Comparison of ENCODE assay signal across 19 cellular contexts in genomic region chr14:20302042-20302761, GRCh38. TPM values are rescaled to one million over a fixed set of nuclear protein-coding genes. Genes with fewer than 3 reads are reported as not detected.
DNase-seq lines count a peak whose midpoint lies in the region; ATAC-seq, FAIRE-seq and TF ChIP-seq lines count a peak whose summit lies in the region.
"Had no signal": no experiment of that assay in that cellular context is flagged by ENCODE, and none has a peak within 500 bp of the region (broad histone marks: within the 10 kb centered on the region; RNA-seq: fewer than 3 reads in every experiment).

No MANE protein-coding gene starts in this region.

- peaks cover 23% of the 10 kb centered on the region for H3K79me2 ChIP-seq in astrocyte (ENCODE audit: insufficient read depth, low read length)

- no peak for TF ChIP-seq EP300 in suprapubic skin (IDR thresholded peaks at IDR 0.05)

- no peak overlapping the region for H3K27ac ChIP-seq in astrocyte (ENCODE audit: low read depth, low read length)
- H3K27ac ChIP-seq in suprapubic skin, result no peak overlapping the region
- H3K27ac ChIP-seq: BLaER1, cardiac muscle cell, KMS-11, parathyroid adenoma, RWPE1 had no signal

- no peak overlapping the region for H2AFZ ChIP-seq in astrocyte (ENCODE audit: low read depth, low read length)
- H2AFZ ChIP-seq: parathyroid adenoma had no signal

- TF ChIP-seq CTCF in astrocyte (IDR thresholded peaks at IDR 0.05; ENCODE audit: insufficient read depth, low read depth, low read length) (no peak), type B pancreatic cell (conservative IDR thresholded peaks at IDR 0.05) (no peak), suprapubic skin (IDR thresholded peaks at IDR 0.05) (no peak)

- H3K27ac Mint-ChIP-seq in astrocyte (ENCODE audit: unreplicated experiment) (peak overlapping the region; percentile 6), type B pancreatic cell (no peak overlapping the region)
- H3K27ac Mint-ChIP-seq: activated CD4-positive, alpha-beta memory T cell treated with anti-CD3 and anti-CD28 coated beads, Interleukin-2, amount 10 ng/mL, durations not matched to agents 7 days and 5 days had no signal

- no peak for ATAC-seq in GM18868 (IDR thresholded peaks at IDR 0.05; ENCODE audit: unreplicated experiment)
- ATAC-seq: mucosa of descending colon had no signal

- no peak for FAIRE-seq in astrocyte (lab: Jason Lieb, UNC)
- FAIRE-seq: GM19239 had no signal

- TF ChIP-seq POLR2A in suprapubic skin (IDR thresholded peaks at IDR 0.05), result no peak

- H3K4me3 ChIP-seq in astrocyte (ENCODE audit: insufficient read depth, low read depth, low read length), result no peak overlapping the region
- no peak overlapping the region for H3K4me3 ChIP-seq in suprapubic skin
- H3K4me3 ChIP-seq: BLaER1, cardiac muscle cell, mucosa of descending colon had no signal

- peaks cover 8% of the 10 kb centered on the region for H3K36me3 Mint-ChIP-seq in astrocyte (ENCODE audit: low read depth, unreplicated experiment)
- peaks cover 15% of the 10 kb centered on the region for H3K36me3 Mint-ChIP-seq in type B pancreatic cell

- peaks cover 13% of the 10 kb centered on the region for H3K4me1 Mint-ChIP-seq in astrocyte (ENCODE audit: low read depth, unreplicated experiment)
- peaks cover 14% of the 10 kb centered on the region for H3K4me1 Mint-ChIP-seq in type B pancreatic cell (ENCODE audit: unreplicated experiment)

- H3K9me3 Mint-ChIP-seq in astrocyte (ENCODE audit: unreplicated experiment) (no peaks in the 10 kb centered on the region), type B pancreatic cell (no peaks in the 10 kb centered on the region)
- H3K9me3 Mint-ChIP-seq: activated CD4-positive, alpha-beta memory T cell treated with anti-CD3 and anti-CD28 coated beads, Interleukin-2, amount 10 ng/mL, durations not matched to agents 7 days and 5 days had no signal

- no peaks in the 10 kb centered on the region for H3K27me3 ChIP-seq in astrocyte (ENCODE audit: insufficient read depth, low read length)
- H3K27me3 ChIP-seq in suprapubic skin, result no peaks in the 10 kb centered on the region
- H3K27me3 ChIP-seq: BLaER1, cardiac muscle cell had no signal

- H3K27me3 Mint-ChIP-seq in astrocyte (ENCODE audit: low read depth, unreplicated experiment), result no peaks in the 10 kb centered on the region
- no peaks in the 10 kb centered on the region for H3K27me3 Mint-ChIP-seq in type B pancreatic cell
- H3K27me3 Mint-ChIP-seq: activated CD4-positive, alpha-beta memory T cell treated with anti-CD3 and anti-CD28 coated beads, Interleukin-2, amount 10 ng/mL, durations not matched to agents 7 days and 5 days had no signal

- DNase-seq in EH (ENCODE audit: low read depth) (peak; percentile 58), M059J (ENCODE audit: low read depth) (peak; percentile 27), astrocyte (ENCODE audit: low read depth) (peak; percentile 39), kidney tubule cell (ENCODE audit: low spot score) (peak; percentile 41), type B pancreatic cell (ENCODE audit: extremely low spot score, unreplicated experiment) (no peak), suprapubic skin (ENCODE audit: low spot score in 2 of 2) (no peak)
- DNase-seq in effector CD8-positive, alpha-beta T cell (lab: John Stamatoyannopoulos, UW), result no peak
- DNase-seq: activated CD4-positive, alpha-beta memory T cell treated with anti-CD3 and anti-CD28 coated beads, Interleukin-2, amount 10 ng/mL, durations not matched to agents 7 days and 5 days; DMS79 treated with DMSO at 0.1 percent for 48 hours; mucosa of descending colon; NCI-H187; NCI-H69 had no signal

- H3K9me3 ChIP-seq in astrocyte (ENCODE audit: insufficient read depth, low read depth, low read length), result no peaks in the 10 kb centered on the region
- H3K9me3 ChIP-seq in suprapubic skin, result no peaks in the 10 kb centered on the region
- H3K9me3 ChIP-seq: BLaER1, mucosa of descending colon had no signal

- H3K4me3 Mint-ChIP-seq in astrocyte (ENCODE audit: unreplicated experiment), result no peak overlapping the region
- no peak overlapping the region for H3K4me3 Mint-ChIP-seq in type B pancreatic cell
- H3K4me3 Mint-ChIP-seq: activated CD4-positive, alpha-beta memory T cell treated with anti-CD3 and anti-CD28 coated beads, Interleukin-2, amount 10 ng/mL, durations not matched to agents 7 days and 5 days had no signal

- H3K4me2 ChIP-seq in astrocyte (ENCODE audit: low read length), result peak overlapping the region; percentile 39
- H3K4me2 ChIP-seq: BLaER1, KMS-11 had no signal

- no peaks in the 10 kb centered on the region for H4K20me1 ChIP-seq in astrocyte (ENCODE audit: insufficient read depth, low read length)

- 81% methylated on average over 1 of the region's 1 CpG for WGBS in suprapubic skin

- H3K4me1 ChIP-seq in astrocyte (ENCODE audit: insufficient read depth, low read length) (peaks cover 5% of the 10 kb centered on the region), suprapubic skin (peaks cover 19% of the 10 kb centered on the region)

- peaks cover 27% of the 10 kb centered on the region for H3K36me3 ChIP-seq in astrocyte (ENCODE audit: insufficient read depth, low read length)
- peaks cover 46% of the 10 kb centered on the region for H3K36me3 ChIP-seq in suprapubic skin

- no peak overlapping the region for H3K9ac ChIP-seq in astrocyte (ENCODE audit: low read length)
- H3K9ac ChIP-seq: BLaER1, KMS-11, parathyroid adenoma had no signal

RNA-seq across cellular contexts. Expression of gene TTC5, which starts 3.5 kb away (rescaled TPM):
- 4.0 and 9.5 TPM in 2 replicates for total RNA-seq in M059J (2014; rRNA removed; shearing (Covaris generic))
- total RNA-seq in astrocyte, result 25.4 and 26.1 TPM in 2 replicates
- total RNA-seq in type B pancreatic cell (ENCODE audit: low replicate concordance), result 21.0 and 26.3 TPM in 2 replicates
- total RNA-seq in suprapubic skin, result 10 to 100 TPM; 13.3 to 23.3 (median 14.6) TPM

RNA-seq across cellular contexts. Expression of gene CCNB1IP1, which starts 30.9 kb away (rescaled TPM):
- 54.8 and 57.0 TPM in 2 replicates for total RNA-seq in M059J (2014; rRNA removed; shearing (Covaris generic))
- total RNA-seq in astrocyte (78.5 and 89.1 TPM in 2 replicates), type B pancreatic cell (ENCODE audit: low replicate concordance) (76.5 and 95.9 TPM in 2 replicates), suprapubic skin (10 to 100 TPM; 42.5 to 50.3 (median 47.6) TPM)

RNA-seq across cellular contexts. Expression of gene PARP2, which starts 41.2 kb away (rescaled TPM):
- 25.4 and 27.8 TPM in 2 replicates for total RNA-seq in M059J (2014; rRNA removed; shearing (Covaris generic))
- total RNA-seq in astrocyte (20.9 and 21.5 TPM in 2 replicates), type B pancreatic cell (ENCODE audit: low replicate concordance) (25.5 and 36.3 TPM in 2 replicates), suprapubic skin (10 to 100 TPM; 12.2 to 34.0 (median 14.9) TPM)

Comparison
In these comparisons a context has a peak if more than half of its experiments do, and no peak if none do; other contexts are left out.
1. DNase-seq: peak in EH (single experiment), M059J (single experiment), astrocyte (single experiment) and kidney tubule cell (single experiment); none in type B pancreatic cell (single experiment), suprapubic skin (0 of 2) and effector CD8-positive, alpha-beta T cell (single experiment).